In genomic region chr19:37655689-37656491, GRCh38 we compare ENCODE assay signal across 8 cellular contexts. TPM values are rescaled to one million over a fixed set of nuclear protein-coding genes. Genes with fewer than 3 reads are reported as not detected.
DNase-seq lines count a peak whose midpoint lies in the region; ATAC-seq, FAIRE-seq and TF ChIP-seq lines count a peak whose summit lies in the region.

No MANE protein-coding gene starts in this region.

- peaks cover 30 to 39% (median 35%) of the 10 kb centered on the region in 3 donors for H3K4me1 Mint-ChIP-seq in CD8-positive, alpha-beta memory T cell
- H3K4me1 Mint-ChIP-seq in neural progenitor cell, result peaks cover 11% of the 10 kb centered on the region

- FAIRE-seq in RCC 7860 (lab: Jason Lieb, UNC), result no peak

- peaks cover 0 to 10% (median 3%) of the 10 kb centered on the region in 5 donors for H3K9me3 Mint-ChIP-seq in CD8-positive, alpha-beta memory T cell
- H3K9me3 Mint-ChIP-seq in neural progenitor cell, result peaks cover 52% of the 10 kb centered on the region

- H3K4me3 ChIP-seq in CD8-positive, alpha-beta memory T cell (ENCODE audit: low read length), result peak overlapping the region; percentile 86
- peak overlapping the region; percentile 56 to 84 for H3K4me3 ChIP-seq in foreskin fibroblast (ENCODE audit: low read depth in 1 of 2, low read length in 2 of 2)
- H3K4me3 ChIP-seq in neural progenitor cell, result peak overlapping the region; percentile 68
- H3K4me3 ChIP-seq in stomach smooth muscle (ENCODE audit: low read length in 2 of 2), result peak overlapping the region; percentile 92 to 94

- H3K4me1 ChIP-seq in CD8-positive, alpha-beta memory T cell (ENCODE audit: insufficient read depth, low read length), result peaks cover 18% of the 10 kb centered on the region
- H3K4me1 ChIP-seq in neural progenitor cell, result peaks cover 15% of the 10 kb centered on the region
- H3K4me1 ChIP-seq in stomach smooth muscle (ENCODE audit: control insufficient read depth, insufficient read depth, low read length), result peaks cover 10% of the 10 kb centered on the region

- H3K27ac ChIP-seq in CD8-positive, alpha-beta memory T cell (ENCODE audit: low read depth, low read length), result peak overlapping the region; percentile 72
- H3K27ac ChIP-seq in neural progenitor cell (peak overlapping the region; percentile 62), stomach smooth muscle (ENCODE audit: low read length) (peak overlapping the region; percentile 76)

- H3K36me3 ChIP-seq in CD8-positive, alpha-beta memory T cell (ENCODE audit: insufficient read depth, low read length), result no peaks in the 10 kb centered on the region
- H3K36me3 ChIP-seq in neural progenitor cell (no peaks in the 10 kb centered on the region), stomach smooth muscle (ENCODE audit: control insufficient read depth in 2 of 2, insufficient read depth in 2 of 2, low read length in 2 of 2) (no peaks in the 10 kb centered on the region)

- H3K4me2 ChIP-seq in neural progenitor cell, result peak overlapping the region; percentile 79

- peak; percentile 71 to 88 (median 81) for DNase-seq in CD8-positive, alpha-beta memory T cell
- DNase-seq in HS-5 (ENCODE audit: low read depth) (peak; percentile 30), RCC 7860 (ENCODE audit: low spot score) (peak; percentile 35), activated gamma-delta T cell (lab: John Stamatoyannopoulos, UW) (peak; percentile 71), foreskin fibroblast (peak; percentile 71 to 92), neural progenitor cell (ENCODE audit: low spot score) (peak; percentile 92)

- POLR2A ChIA-PET in CD8-positive, alpha-beta memory T cell (lab: Charles Lee), result interaction anchor here (1.3 to 2.1 kb wide), 2 partner anchors 37 to 61 kb away, joined by 6 read pairs; partner anchors contain the start of genes ZNF540 and ZNF571

- no peaks in the 10 kb centered on the region for H3K27me3 ChIP-seq in CD8-positive, alpha-beta memory T cell (ENCODE audit: insufficient read depth, low read length, poor library complexity, severe bottlenecking)
- no peaks in the 10 kb centered on the region for H3K27me3 ChIP-seq in neural progenitor cell
- H3K27me3 ChIP-seq in stomach smooth muscle (ENCODE audit: control insufficient read depth in 1 of 2, insufficient read depth in 2 of 2, low read length in 2 of 2), result no peaks in the 10 kb centered on the region

- peaks cover 32% of the 10 kb centered on the region for H3F3A ChIP-seq in neural progenitor cell (ENCODE audit: low read depth)

- H3K79me2 ChIP-seq in neural progenitor cell (ENCODE audit: low read depth), result peaks cover 42% of the 10 kb centered on the region

- peak overlapping the region; percentile 47 for H3K9ac ChIP-seq in neural progenitor cell
- peak overlapping the region; percentile 79 to 90 for H3K9ac ChIP-seq in stomach smooth muscle (ENCODE audit: low read length in 2 of 2)

- peak overlapping the region; percentile 88 to 97 (median 94) for H3K27ac Mint-ChIP-seq in CD8-positive, alpha-beta memory T cell
- peak overlapping the region; percentile 69 for H3K27ac Mint-ChIP-seq in neural progenitor cell

- CTCF ChIA-PET in CD8-positive, alpha-beta memory T cell (lab: Charles Lee), result no interaction called here

- peaks cover 0 to 2% of the 10 kb centered on the region in 2 donors for H3K27me3 Mint-ChIP-seq in CD8-positive, alpha-beta memory T cell
- peaks cover 4% of the 10 kb centered on the region for H3K27me3 Mint-ChIP-seq in neural progenitor cell (ENCODE audit: insufficient read depth, low read depth)

- no peak for TF ChIP-seq CTCF in foreskin fibroblast (IDR thresholded peaks at IDR 0.05; ENCODE audit: low read depth, low read length)
- TF ChIP-seq CTCF in neural progenitor cell (IDR thresholded peaks at IDR 0.05), result no peak

- peak; percentile 60 for ATAC-seq in GM19467 (IDR thresholded peaks at IDR 0.05; ENCODE audit: unreplicated experiment)

- peak overlapping the region; percentile 77 for H2AFZ ChIP-seq in neural progenitor cell (replicated peaks)

- H3K9me3 ChIP-seq in CD8-positive, alpha-beta memory T cell (ENCODE audit: low read length), result no peaks in the 10 kb centered on the region
- H3K9me3 ChIP-seq in neural progenitor cell (ENCODE audit: low read depth) (peaks cover 3% of the 10 kb centered on the region), stomach smooth muscle (ENCODE audit: control insufficient read depth in 2 of 2, low read length in 2 of 2) (no peaks in the 10 kb centered on the region)

- H3K36me3 Mint-ChIP-seq in CD8-positive, alpha-beta memory T cell, result peaks cover 4 to 18% (median 5%) of the 10 kb centered on the region in 3 donors
- H3K36me3 Mint-ChIP-seq in neural progenitor cell, result peaks cover 23% of the 10 kb centered on the region

- H3K4me3 Mint-ChIP-seq in CD8-positive, alpha-beta memory T cell, result peak overlapping the region; percentile 92 to 99 (median 94)
- peak overlapping the region; percentile 89 for H3K4me3 Mint-ChIP-seq in neural progenitor cell

- peaks cover 3% of the 10 kb centered on the region for H4K20me1 ChIP-seq in neural progenitor cell (ENCODE audit: low read depth)

RNA-seq across cellular contexts. Expression of gene ZFP30, which starts 0.6 kb away (rescaled TPM):
- 10 to 100 TPM; 10.1 to 11.4 TPM for total RNA-seq in CD8-positive, alpha-beta memory T cell
- polyA plus RNA-seq in CD8-positive, alpha-beta memory T cell, result 2.1 TPM
- total RNA-seq in neural progenitor cell (ENCODE audit: low replicate concordance), result 32.0 and 39.6 TPM in 2 replicates

Comparison
In these comparisons a context has a peak if more than half of its experiments do, and no peak if none do; other contexts are left out.
1. Peak in every context shown above with its lines: DNase-seq, ATAC-seq, H3K4me3 ChIP-seq and H3K27ac ChIP-seq.
2. DNase-seq: peak in every context shown above with its lines; median percentile 92 in neural progenitor cell; 82 in foreskin fibroblast; 81 in CD8-positive, alpha-beta memory T cell; 71 in activated gamma-delta T cell; 35 in RCC 7860; 30 in HS-5.